In genomic region chr4:991451-992296, GRCh38 we compare ENCODE assay signal across 17 cellular contexts. TPM values are rescaled to one million over a fixed set of nuclear protein-coding genes. Genes with fewer than 3 reads are reported as not detected.
DNase-seq lines count a peak whose midpoint lies in the region; ATAC-seq, FAIRE-seq and TF ChIP-seq lines count a peak whose summit lies in the region.
"Had no signal": no experiment of that assay in that cellular context is flagged by ENCODE, and none has a peak within 500 bp of the region (broad histone marks: within the 10 kb centered on the region; RNA-seq: fewer than 3 reads in every experiment).

No MANE protein-coding gene starts in this region.

- ATAC-seq in pancreas (peak in 1 of 4 donors; percentile 0), GM18867 (IDR thresholded peaks at IDR 0.05; ENCODE audit: unreplicated experiment) (no peak)
- ATAC-seq: SK-N-SH treated with all-trans-retinoic acid at 6 μM for 48 hours had no signal

- H3K4me3 ChIP-seq in LNCaP clone FGC (ENCODE audit: low read depth, low read length): peak overlapping the region; percentile 57
- no peak overlapping the region for H3K4me3 ChIP-seq in endocrine pancreas (ENCODE audit: control insufficient read depth, insufficient read depth, low read length)
- H3K4me3 ChIP-seq in pancreas: no peak overlapping the region
- H3K4me3 ChIP-seq: lung, MG63 had no signal

- CTCF ChIA-PET in Calu3 (lab: Charles Lee): no interaction called here

- intact Hi-C loops in pancreas (cut with DNase I): no loop called here
- intact Hi-C loops in Calu3 (cut with micrococcal nuclease; ENCODE audit: unreplicated experiment): no loop called here

- peak overlapping the region; percentile 82 to 95 (median 92) for H3K27ac ChIP-seq in pancreas

- peaks cover 22% of the 10 kb centered on the region for H3K36me3 Mint-ChIP-seq in Calu3 (ENCODE audit: insufficient read depth, unreplicated experiment)

- H3K9me3 Mint-ChIP-seq in Calu3 (ENCODE audit: low read depth, unreplicated experiment): no peaks in the 10 kb centered on the region
- H3K9me3 Mint-ChIP-seq: activated T-helper 1 cell treated with anti-CD3 and anti-CD28 coated beads, Interleukin-12 subunit alpha, Interleukin-12 subunit beta, Interleukin-2, Interleukin-4 antibody, amounts not matched to agents 30 ng/mL and 10 ng/mL and 1 ng/mL, durations not matched to agents 14 hours and 24 hours and 36 hours; central memory CD8-positive, alpha-beta T cell; neural crest cell had no signal

- 91% methylated on average over 47 to 50 of the region's 50 CpGs for WGBS in pancreas, 2 donors

- TF ChIP-seq CTCF in LNCaP clone FGC (IDR thresholded peaks at IDR 0.05; ENCODE audit: control insufficient read depth, extremely low read depth, insufficient read depth) (no peak), pancreas (IDR thresholded peaks at IDR 0.05) (no peak), Calu3 (IDR thresholded peaks at IDR 0.05; ENCODE audit: unreplicated experiment) (no peak)

- H3K27me3 ChIP-seq in endocrine pancreas (ENCODE audit: control insufficient read depth, insufficient read depth, low read length) (no peaks in the 10 kb centered on the region), pancreas (no peaks in the 10 kb centered on the region)
- H3K27me3 ChIP-seq: MG63 had no signal

- H3K9ac ChIP-seq in endocrine pancreas (ENCODE audit: control insufficient read depth, insufficient read depth, low read length): peak overlapping the region; percentile 12

- H3K9me3 ChIP-seq in endocrine pancreas (ENCODE audit: control insufficient read depth, low read length) (no peaks in the 10 kb centered on the region), pancreas (no peaks in the 10 kb centered on the region)
- H3K9me3 ChIP-seq: BE2C, MG63 had no signal

- no peaks in the 10 kb centered on the region for H3K36me3 ChIP-seq in endocrine pancreas (ENCODE audit: control insufficient read depth, insufficient read depth, low read length)
- H3K36me3 ChIP-seq in pancreas: no peaks in the 10 kb centered on the region
- H3K36me3 ChIP-seq: BE2C, MG63 had no signal

- H3K27me3 Mint-ChIP-seq in Calu3 (ENCODE audit: unreplicated experiment): no peaks in the 10 kb centered on the region

- BruUV-seq in Calu3 (replicated peaks; lab: Mats Ljungman, UMichigan): no TSS peak

- H3K27ac Mint-ChIP-seq in Calu3 (ENCODE audit: unreplicated experiment): no peak overlapping the region
- H3K27ac Mint-ChIP-seq: activated T-helper 1 cell treated with anti-CD3 and anti-CD28 coated beads, Interleukin-12 subunit alpha, Interleukin-12 subunit beta, Interleukin-2, Interleukin-4 antibody, amounts not matched to agents 30 ng/mL and 10 ng/mL and 1 ng/mL, durations not matched to agents 14 hours and 24 hours and 36 hours had no signal

- no peak overlapping the region for H3K4me3 Mint-ChIP-seq in Calu3 (ENCODE audit: low read depth, unreplicated experiment)
- H3K4me3 Mint-ChIP-seq: activated T-helper 1 cell treated with anti-CD3 and anti-CD28 coated beads, Interleukin-12 subunit alpha, Interleukin-12 subunit beta, Interleukin-2, Interleukin-4 antibody, amounts not matched to agents 30 ng/mL and 10 ng/mL and 1 ng/mL, durations not matched to agents 14 hours and 24 hours and 36 hours; central memory CD8-positive, alpha-beta T cell had no signal

- no peaks in the 10 kb centered on the region for H3K4me1 ChIP-seq in endocrine pancreas (ENCODE audit: control insufficient read depth, insufficient read depth, low read length)
- peaks cover 19 to 27% (median 19%) of the 10 kb centered on the region in 3 donors for H3K4me1 ChIP-seq in pancreas
- H3K4me1 ChIP-seq: BE2C had no signal

- H3K4me1 Mint-ChIP-seq in Calu3 (ENCODE audit: low read depth, unreplicated experiment): no peaks in the 10 kb centered on the region

- FAIRE-seq in pancreas (lab: Jason Lieb, UNC): no peak

- DNase-seq in LNCaP clone FGC (ENCODE audit: low read depth) (no peak), pancreas (peak in 5 of 6 donors; percentile 22 to 80 (median 52)), Calu3 (no peak), cerebellar nuclear complex (lab: John Stamatoyannopoulos, UW) (no peak)
- DNase-seq: BE2C, foreskin fibroblast, HCEC 1CT, MG63, NCI-H1930, NCI-H510A treated with DMSO at 0.1 percent for 48 hours had no signal

RNA-seq across cellular contexts. Expression of gene SLC26A1, which starts 1.5 kb away (rescaled TPM):
- total RNA-seq in pancreas (1 to 10 TPM in 2 of 6 donors, under 1 TPM in 4; 0.28 to 1.7 (median 0.66) TPM), Calu3 (2022) (0.49 and 0.68 TPM in 2 replicates)
- 1 to 10 TPM in 1 of 2 donors, under 1 TPM in 1; 0.45 to 1.6 TPM for polyA plus RNA-seq in pancreas

RNA-seq across cellular contexts. Expression of gene IDUA, which starts 4.8 kb away (rescaled TPM):
- total RNA-seq in pancreas (10 to 100 TPM; 17.6 to 33.7 (median 20.2) TPM), Calu3 (2022) (36.9 and 38.8 TPM in 2 replicates)
- polyA plus RNA-seq in pancreas: 10 to 100 TPM; 40.7 to 56.9 TPM

RNA-seq across cellular contexts. Expression of gene DGKQ, which starts 18.3 kb away (rescaled TPM):
- total RNA-seq in pancreas (10 to 100 TPM in 1 of 6 donors, 1 to 10 TPM in 5; 5.7 to 11.3 (median 7.4) TPM), Calu3 (2022) (8.8 and 11.8 TPM in 2 replicates)
- polyA plus RNA-seq in pancreas: 10 to 100 TPM in 1 of 2 donors, 1 to 10 TPM in 1; 10.0 to 11.7 TPM

RNA-seq across cellular contexts. Expression of gene FGFRL1, which starts 19.8 kb away (rescaled TPM):
- total RNA-seq in pancreas (10 to 100 TPM; 25.1 to 41.4 (median 31.1) TPM), Calu3 (2022) (36.8 and 43.2 TPM in 2 replicates)
- 10 to 100 TPM; 15.4 to 42.8 TPM for polyA plus RNA-seq in pancreas

RNA-seq across cellular contexts. Expression of gene TMEM175, which starts 59.4 kb away (rescaled TPM):
- total RNA-seq in pancreas (10 to 100 TPM; 10.0 to 20.2 (median 14.7) TPM), Calu3 (2022) (18.8 and 24.2 TPM in 2 replicates)
- polyA plus RNA-seq in pancreas: 10 to 100 TPM; 77.8 to 96.6 TPM

Comparison
In these comparisons a context has a peak if more than half of its experiments do, and no peak if none do; other contexts are left out.
1. DNase-seq: peak in pancreas (5 of 6); none in LNCaP clone FGC (single experiment), Calu3 (single experiment) and cerebellar nuclear complex (0 of 2).